ENCODE assay signal across 9 cellular contexts in the genomic region with DNA sequence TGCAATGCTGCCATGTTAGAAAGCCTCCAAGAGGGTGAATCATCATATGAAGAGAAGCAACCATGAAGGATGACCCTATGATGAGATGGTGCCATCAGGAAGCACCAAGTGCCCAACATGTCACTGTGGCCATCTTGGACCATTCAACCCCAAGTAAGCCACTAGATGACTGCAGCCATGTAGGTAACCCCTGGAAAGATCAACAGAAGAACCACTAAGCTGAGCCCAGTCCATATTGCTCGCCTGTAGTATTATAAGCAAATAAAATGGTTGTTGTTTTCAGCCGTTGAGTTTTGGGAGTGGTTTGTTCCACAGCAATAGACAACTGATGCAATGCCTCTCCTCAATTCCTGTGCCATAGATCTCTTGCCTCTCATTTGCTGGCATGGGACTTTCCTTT.
"Had no signal": no experiment of that assay in that cellular context is flagged by ENCODE, and none has a peak within 500 bp of the region (broad histone marks: within the 10 kb centered on the region; RNA-seq: fewer than 3 reads in every experiment).

No MANE protein-coding gene starts in this region.

- H3K4me3 Mint-ChIP-seq: HFFc6 had no signal

- H3K27ac Mint-ChIP-seq: HFFc6 had no signal

- ATAC-seq: HCT116 had no signal

- H2AFZ ChIP-seq: GM23248 had no signal

- H3K4me3 ChIP-seq: GM23248, HAP-1 had no signal

- FAIRE-seq: H1, H54 had no signal

- H3K9ac ChIP-seq: GM23248 had no signal

- H3K27ac ChIP-seq: GM23248 had no signal

- H3K9me3 ChIP-seq: HAP-1 had no signal

- H3K36me3 ChIP-seq: HAP-1 had no signal

- H3K4me1 ChIP-seq: HAP-1 had no signal

- DNase-seq: GM23248, GOT3, H7, HCEC 1CT, HFFc6 had no signal
